12 cellular contexts compared by ENCODE assay signal in genomic region chr16:987846-988245, GRCh38.
"Had no signal": no experiment of that assay in that cellular context is flagged by ENCODE, and none has a peak within 500 bp of the region (broad histone marks: within the 10 kb centered on the region; RNA-seq: fewer than 3 reads in every experiment).

No MANE protein-coding gene starts in this region.

- H3K4me1 Mint-ChIP-seq: activated CD4-positive, alpha-beta T cell treated with anti-CD3 and anti-CD28 coated beads, Interleukin-2, amount 10 ng/mL, durations not matched to agents 7 days and 5 days had no signal

- H3K9me3 ChIP-seq: lower lobe of right lung, thyroid gland, uterus had no signal

- DNase-seq: activated CD4-positive, alpha-beta T cell treated with anti-CD3 and anti-CD28 coated beads, Interleukin-2, amount 10 ng/mL, durations not matched to agents 7 days and 5 days; activated CD8-positive, alpha-beta memory T cell treated with anti-CD3 and anti-CD28 coated beads for 24 hours; activated naive CD8-positive, alpha-beta T cell treated with anti-CD3 and anti-CD28 coated beads for 36 hours; left colon; lower lobe of right lung; stimulated activated CD4-positive, alpha-beta T cell treated with anti-CD3 and anti-CD28 coated beads, Interleukin-1b, Interleukin-23, amount 100 ng/mL, for 48 hours; stimulated activated naive CD8-positive, alpha-beta T cell treated with anti-CD3 and anti-CD28 coated beads, Interleukin-15, amount 100 ng/mL, for 72 hours; thyroid gland; uterus had no signal

- ATAC-seq: esophagus mucosa; left colon; lower lobe of right lung; stimulated activated naive CD8-positive, alpha-beta T cell treated with anti-CD3 and anti-CD28 coated beads, Interleukin-15, amount 100 ng/mL, for 72 hours had no signal

- H3K27ac Mint-ChIP-seq: activated CD4-positive, alpha-beta T cell treated with anti-CD3 and anti-CD28 coated beads, Interleukin-2, amount 10 ng/mL, durations not matched to agents 7 days and 5 days; activated naive CD8-positive, alpha-beta T cell treated with anti-CD3 and anti-CD28 coated beads for 36 hours; activated T-helper 1 cell treated with anti-CD3 and anti-CD28 coated beads, Interleukin-12 subunit alpha, Interleukin-12 subunit beta, Interleukin-2, Interleukin-4 antibody, amounts not matched to agents 30 ng/mL and 10 ng/mL and 1 ng/mL, durations not matched to agents 14 hours and 24 hours and 36 hours; mesothelial cell of epicardium; stimulated activated naive CD8-positive, alpha-beta T cell treated with anti-CD3 and anti-CD28 coated beads, Interleukin-15, amount 100 ng/mL, for 72 hours had no signal

- H3K4me3 Mint-ChIP-seq: activated CD4-positive, alpha-beta T cell treated with anti-CD3 and anti-CD28 coated beads, Interleukin-2, amount 10 ng/mL, durations not matched to agents 7 days and 5 days; activated naive CD8-positive, alpha-beta T cell treated with anti-CD3 and anti-CD28 coated beads for 36 hours; activated T-helper 1 cell treated with anti-CD3 and anti-CD28 coated beads, Interleukin-12 subunit alpha, Interleukin-12 subunit beta, Interleukin-2, Interleukin-4 antibody, amounts not matched to agents 30 ng/mL and 10 ng/mL and 1 ng/mL, durations not matched to agents 14 hours and 24 hours and 36 hours; mesothelial cell of epicardium; stimulated activated naive CD8-positive, alpha-beta T cell treated with anti-CD3 and anti-CD28 coated beads, Interleukin-15, amount 100 ng/mL, for 72 hours had no signal

- H3K27ac ChIP-seq: lower lobe of right lung, thyroid gland, uterus had no signal

- H3K4me1 ChIP-seq: lower lobe of right lung, thyroid gland, uterus had no signal

- H3K36me3 Mint-ChIP-seq: activated naive CD8-positive, alpha-beta T cell treated with anti-CD3 and anti-CD28 coated beads for 36 hours; mesothelial cell of epicardium had no signal

- H3K27me3 ChIP-seq: thyroid gland had no signal

- H3K4me3 ChIP-seq: lower lobe of right lung, thyroid gland, uterus had no signal

- H3K9me3 Mint-ChIP-seq: activated CD4-positive, alpha-beta T cell treated with anti-CD3 and anti-CD28 coated beads, Interleukin-2, amount 10 ng/mL, durations not matched to agents 7 days and 5 days; activated naive CD8-positive, alpha-beta T cell treated with anti-CD3 and anti-CD28 coated beads for 36 hours; activated T-helper 1 cell treated with anti-CD3 and anti-CD28 coated beads, Interleukin-12 subunit alpha, Interleukin-12 subunit beta, Interleukin-2, Interleukin-4 antibody, amounts not matched to agents 30 ng/mL and 10 ng/mL and 1 ng/mL, durations not matched to agents 14 hours and 24 hours and 36 hours; mesothelial cell of epicardium; stimulated activated naive CD8-positive, alpha-beta T cell treated with anti-CD3 and anti-CD28 coated beads, Interleukin-15, amount 100 ng/mL, for 72 hours had no signal

- H3K36me3 ChIP-seq: lower lobe of right lung, thyroid gland, uterus had no signal
